29 cellular contexts compared by ENCODE assay signal in genomic region chr2:149991576-149991975, GRCh38.
DNase-seq lines count a peak whose midpoint lies in the region; ATAC-seq, FAIRE-seq and TF ChIP-seq lines count a peak whose summit lies in the region.
"Had no signal": no experiment of that assay in that cellular context is flagged by ENCODE, and none has a peak within 500 bp of the region (broad histone marks: within the 10 kb centered on the region; RNA-seq: fewer than 3 reads in every experiment).

No MANE protein-coding gene starts in this region.

- H2AFZ ChIP-seq in osteoblast (ENCODE audit: low read length): no peak overlapping the region

- H3K4me1 Mint-ChIP-seq in chondrocyte (ENCODE audit: low read depth) (peaks cover 53% of the 10 kb centered on the region), endodermal cell (peaks cover 3% of the 10 kb centered on the region)
- no peaks in the 10 kb centered on the region for H3K4me1 Mint-ChIP-seq in stimulated activated naive B cell treated with anti-CD40 and anti-IgM and Interleukin-4, amounts not matched to agents 10 μg/mL and 1 μg/mL and 100 μg/mL, for 72 hours
- H3K4me1 Mint-ChIP-seq: activated CD4-positive, alpha-beta T cell treated with anti-CD3 and anti-CD28 coated beads for 36 hours; activated CD8-positive, alpha-beta memory T cell treated with anti-CD3 and anti-CD28 coated beads, Interleukin-2, amount 10 ng/mL, durations not matched to agents 7 days and 5 days; activated naive CD8-positive, alpha-beta T cell treated with anti-CD3 and anti-CD28 coated beads for 36 hours; activated T-helper 17 cell treated with anti-CD3 and anti-CD28 coated beads, Interleukin-2, amount 50 U/mL, for 72 hours; immature natural killer cell had no signal

- H3K27ac ChIP-seq in osteoblast (ENCODE audit: low read depth, low read length): peak overlapping the region; percentile 32
- H3K27ac ChIP-seq in endodermal cell (ENCODE audit: low read depth, low read length): no peak overlapping the region
- H3K27ac ChIP-seq: heart right ventricle, neutrophil, Peyer's patch, right atrium auricular region, transverse colon had no signal

- no peak for ATAC-seq in HG02885 (IDR thresholded peaks at IDR 0.05; ENCODE audit: poor library complexity, unreplicated experiment)
- no peak for ATAC-seq in stimulated activated naive B cell treated with anti-CD40 and anti-IgM and Interleukin-4, amounts not matched to agents 10 μg/mL and 1 μg/mL and 100 μg/mL, for 72 hours (replicated peaks)
- ATAC-seq: activated CD4-positive, alpha-beta T cell treated with anti-CD3 and anti-CD28 coated beads for 36 hours; activated CD8-positive, alpha-beta memory T cell treated with anti-CD3 and anti-CD28 coated beads, Interleukin-2, amount 10 ng/mL, durations not matched to agents 7 days and 5 days; activated T-helper 17 cell treated with anti-CD3 and anti-CD28 coated beads, Interleukin-2, amount 50 U/mL, for 72 hours; esophagus mucosa; GM12878 had no signal

- H3K9me3 Mint-ChIP-seq in chondrocyte (ENCODE audit: low read depth) (no peaks in the 10 kb centered on the region), endodermal cell (no peaks in the 10 kb centered on the region)
- peaks cover under 1 to 3% of the 10 kb centered on the region in 2 donors for H3K9me3 Mint-ChIP-seq in stimulated activated naive B cell treated with anti-CD40 and anti-IgM and Interleukin-4, amounts not matched to agents 10 μg/mL and 1 μg/mL and 100 μg/mL, for 72 hours
- H3K9me3 Mint-ChIP-seq: activated naive CD8-positive, alpha-beta T cell treated with anti-CD3 and anti-CD28 coated beads for 36 hours; activated T-helper 17 cell treated with anti-CD3 and anti-CD28 coated beads, Interleukin-2, amount 50 U/mL, for 72 hours had no signal

- peaks cover 44% of the 10 kb centered on the region for H3K4me1 ChIP-seq in osteoblast (ENCODE audit: insufficient read depth, low read length)
- H3K4me1 ChIP-seq in endodermal cell (ENCODE audit: control insufficient read depth, insufficient read depth, low read length): no peaks in the 10 kb centered on the region
- H3K4me1 ChIP-seq: Peyer's patch, transverse colon had no signal

- H3K27ac Mint-ChIP-seq in chondrocyte (ENCODE audit: unreplicated experiment) (no peak overlapping the region), endodermal cell (no peak overlapping the region)
- H3K27ac Mint-ChIP-seq in stimulated activated naive B cell treated with anti-CD40 and anti-IgM and Interleukin-4, amounts not matched to agents 10 μg/mL and 1 μg/mL and 100 μg/mL, for 72 hours: no peak overlapping the region
- H3K27ac Mint-ChIP-seq: activated CD4-positive, alpha-beta T cell treated with anti-CD3 and anti-CD28 coated beads for 36 hours; activated CD8-positive, alpha-beta memory T cell treated with anti-CD3 and anti-CD28 coated beads, Interleukin-2, amount 10 ng/mL, durations not matched to agents 7 days and 5 days; activated naive CD8-positive, alpha-beta T cell treated with anti-CD3 and anti-CD28 coated beads for 36 hours; activated T-helper 17 cell treated with anti-CD3 and anti-CD28 coated beads, Interleukin-2, amount 50 U/mL, for 72 hours; immature natural killer cell had no signal

- WGBS in endodermal cell (ENCODE audit: insufficient coverage in 1 of 2, insufficient read length in 1 of 2), 2 experiments: 97% methylated on average over 1 of the region's 1 CpG; no CpG with 5 or more reads in 1 of the 2 experiments

- no peaks in the 10 kb centered on the region for H3K9me3 ChIP-seq in osteoblast (ENCODE audit: low read depth, low read length)
- H3K9me3 ChIP-seq in endodermal cell (ENCODE audit: control insufficient read depth, low read length): no peaks in the 10 kb centered on the region
- H3K9me3 ChIP-seq: heart right ventricle, neutrophil, Peyer's patch, right atrium auricular region, transverse colon had no signal

- no peak overlapping the region for H3K9ac ChIP-seq in endodermal cell (ENCODE audit: extremely low read depth, low read length, poor library complexity, severe bottlenecking)

- no peak for FAIRE-seq in D721Med (lab: Jason Lieb, UNC)
- FAIRE-seq: GM12878 had no signal

- H3K27me3 Mint-ChIP-seq in chondrocyte (ENCODE audit: low read depth) (no peaks in the 10 kb centered on the region), endodermal cell (ENCODE audit: insufficient read depth) (no peaks in the 10 kb centered on the region)
- no peaks in the 10 kb centered on the region for H3K27me3 Mint-ChIP-seq in stimulated activated naive B cell treated with anti-CD40 and anti-IgM and Interleukin-4, amounts not matched to agents 10 μg/mL and 1 μg/mL and 100 μg/mL, for 72 hours
- H3K27me3 Mint-ChIP-seq: activated CD4-positive, alpha-beta T cell treated with anti-CD3 and anti-CD28 coated beads for 36 hours; activated CD8-positive, alpha-beta memory T cell treated with anti-CD3 and anti-CD28 coated beads, Interleukin-2, amount 10 ng/mL, durations not matched to agents 7 days and 5 days; activated naive CD8-positive, alpha-beta T cell treated with anti-CD3 and anti-CD28 coated beads for 36 hours; activated T-helper 17 cell treated with anti-CD3 and anti-CD28 coated beads, Interleukin-2, amount 50 U/mL, for 72 hours had no signal

- DNase-seq in EL (peak; percentile 66), RPMI7951 (ENCODE audit: low read depth) (peak; percentile 66), chondrocyte (ENCODE audit: low spot score) (no peak), osteoblast (ENCODE audit: insufficient read length, low spot score, missing footprints) (no peak), endodermal cell (no peak), D721Med (ENCODE audit: insufficient read length, low spot score) (no peak)
- DNase-seq in stimulated activated naive B cell treated with anti-CD40 and anti-IgM and Interleukin-4, amounts not matched to agents 10 μg/mL and 1 μg/mL and 100 μg/mL, for 72 hours: no peak
- DNase-seq: activated CD4-positive, alpha-beta T cell treated with anti-CD3 and anti-CD28 coated beads for 36 hours; activated CD8-positive, alpha-beta memory T cell treated with anti-CD3 and anti-CD28 coated beads, Interleukin-2, amount 10 ng/mL, durations not matched to agents 7 days and 5 days; activated naive CD8-positive, alpha-beta T cell treated with anti-CD3 and anti-CD28 coated beads for 36 hours; COR-L47; GDM1; H7; heart right ventricle; immature natural killer cell; MG63; NCI-H1436 treated with DMSO at 0.1 percent for 48 hours; NCI-H2171 treated with DMSO at 0.1 percent for 48 hours; NCI-H748 treated with DMSO at 0.1 percent for 48 hours; Peyer's patch; stimulated activated naive CD4-positive, alpha-beta T cell treated with Interleukin-2 at 50 U/mL for 16 hours; SW 1271; transverse colon had no signal

- H4K20me1 ChIP-seq in osteoblast (ENCODE audit: insufficient read depth, low read length): no peaks in the 10 kb centered on the region

- H3K27me3 ChIP-seq in osteoblast (ENCODE audit: insufficient read depth, low read length) (no peaks in the 10 kb centered on the region), endodermal cell (ENCODE audit: control insufficient read depth, insufficient read depth, low read length, poor library complexity, severe bottlenecking) (no peaks in the 10 kb centered on the region)
- H3K27me3 ChIP-seq: heart right ventricle, MG63, neutrophil, Peyer's patch, right atrium auricular region, transverse colon had no signal

- peak; percentile 37 for TF ChIP-seq CTCF in chondrocyte (IDR thresholded peaks at IDR 0.05)
- no peak for TF ChIP-seq CTCF in osteoblast (IDR thresholded peaks at IDR 0.05; ENCODE audit: extremely low read depth, low read depth, low read length)
- TF ChIP-seq CTCF in endodermal cell (conservative IDR thresholded peaks at IDR 0.05): no peak
- TF ChIP-seq CTCF in D721Med (IDR thresholded peaks at IDR 0.05; ENCODE audit: insufficient read depth, missing control alignments): no peak

- no peak overlapping the region for H3K4me2 ChIP-seq in osteoblast (ENCODE audit: insufficient read depth, low read length)

- H3K36me3 Mint-ChIP-seq in chondrocyte (ENCODE audit: low read depth) (no peaks in the 10 kb centered on the region), endodermal cell (ENCODE audit: low read depth) (no peaks in the 10 kb centered on the region)
- H3K36me3 Mint-ChIP-seq in stimulated activated naive B cell treated with anti-CD40 and anti-IgM and Interleukin-4, amounts not matched to agents 10 μg/mL and 1 μg/mL and 100 μg/mL, for 72 hours: no peaks in the 10 kb centered on the region
- H3K36me3 Mint-ChIP-seq: activated CD8-positive, alpha-beta memory T cell treated with anti-CD3 and anti-CD28 coated beads, Interleukin-2, amount 10 ng/mL, durations not matched to agents 7 days and 5 days; activated naive CD8-positive, alpha-beta T cell treated with anti-CD3 and anti-CD28 coated beads for 36 hours; immature natural killer cell had no signal

- no peak overlapping the region for H3K4me3 Mint-ChIP-seq in chondrocyte (ENCODE audit: unreplicated experiment)
- H3K4me3 Mint-ChIP-seq in endodermal cell: no peak overlapping the region
- H3K4me3 Mint-ChIP-seq in stimulated activated naive B cell treated with anti-CD40 and anti-IgM and Interleukin-4, amounts not matched to agents 10 μg/mL and 1 μg/mL and 100 μg/mL, for 72 hours: no peak overlapping the region
- H3K4me3 Mint-ChIP-seq: activated CD4-positive, alpha-beta T cell treated with anti-CD3 and anti-CD28 coated beads for 36 hours; activated CD8-positive, alpha-beta memory T cell treated with anti-CD3 and anti-CD28 coated beads, Interleukin-2, amount 10 ng/mL, durations not matched to agents 7 days and 5 days; activated naive CD8-positive, alpha-beta T cell treated with anti-CD3 and anti-CD28 coated beads for 36 hours; activated T-helper 17 cell treated with anti-CD3 and anti-CD28 coated beads, Interleukin-2, amount 50 U/mL, for 72 hours; immature natural killer cell had no signal

- H3K4me3 ChIP-seq in osteoblast (ENCODE audit: insufficient read depth, low read length): no peak overlapping the region
- no peak overlapping the region for H3K4me3 ChIP-seq in endodermal cell (ENCODE audit: low read length)
- H3K4me3 ChIP-seq: GM12878, heart right ventricle, MG63, Peyer's patch, right atrium auricular region, transverse colon had no signal

- no peaks in the 10 kb centered on the region for H3K36me3 ChIP-seq in osteoblast (ENCODE audit: insufficient read depth, low read length)
- H3K36me3 ChIP-seq in endodermal cell (ENCODE audit: control insufficient read depth, insufficient read depth, low read length): no peaks in the 10 kb centered on the region
- H3K36me3 ChIP-seq: heart right ventricle, MG63, neutrophil, Peyer's patch, right atrium auricular region, transverse colon had no signal

- no peaks in the 10 kb centered on the region for H3K79me2 ChIP-seq in osteoblast (ENCODE audit: insufficient read depth, low read length)

Comparison
In these comparisons a context has a peak if more than half of its experiments do, and no peak if none do; other contexts are left out.
1. DNase-seq: peak in EL (single experiment) and RPMI7951 (single experiment); none in chondrocyte (single experiment), osteoblast (single experiment), endodermal cell (single experiment), D721Med (single experiment) and stimulated activated naive B cell treated with anti-CD40 and anti-IgM and Interleukin-4, amounts not matched to agents 10 μg/mL and 1 μg/mL and 100 μg/mL, for 72 hours (single experiment).